Comparison of ENCODE assay signal across 34 cellular contexts in genomic region chr11:86427441-86427840, GRCh38.
"Had no signal": no experiment of that assay in that cellular context is flagged by ENCODE, and none has a peak within 500 bp of the region (broad histone marks: within the 10 kb centered on the region; RNA-seq: fewer than 3 reads in every experiment).

No MANE protein-coding gene starts in this region.

- H3K4me3 ChIP-seq: adrenal gland, body of pancreas, breast epithelium had no signal

- H3K4me1 ChIP-seq: adrenal gland, body of pancreas, breast epithelium had no signal

- H3K27me3 ChIP-seq: adrenal gland, body of pancreas, brain microvascular endothelial cell, breast epithelium had no signal

- FAIRE-seq: astrocyte, TTC549 had no signal

- ATAC-seq: activated CD8-positive, alpha-beta T cell treated with anti-CD3 and anti-CD28 coated beads for 36 hours; activated naive CD4-positive, alpha-beta T cell treated with anti-CD3 and anti-CD28 coated beads, Interleukin-2, amount 50 U/mL, for 72 hours; activated T-cell treated with anti-CD3 and anti-CD28 coated beads, Interleukin-2, amount 50 U/mL, for 4 hours; activated T-cell treated with anti-CD3 and anti-CD28 coated beads, Interleukin-2, amount 50 U/mL, for 72 hours; activated T-helper 17 cell treated with anti-CD3 and anti-CD28 coated beads, Interleukin-2, amount 50 U/mL, for 72 hours; body of pancreas had no signal

- H3K27ac ChIP-seq: adrenal gland, body of pancreas, brain microvascular endothelial cell, breast epithelium, VCaP had no signal

- H3K9me3 ChIP-seq: body of pancreas had no signal

- H3K36me3 ChIP-seq: adrenal gland, brain microvascular endothelial cell, breast epithelium had no signal

- DNase-seq: activated B cell treated with CpG ODN at 0.5 μM for 24 hours; activated CD4-positive, alpha-beta memory T cell treated with anti-CD3 and anti-CD28 coated beads for 36 hours; activated CD4-positive, alpha-beta T cell treated with anti-CD3 and anti-CD28 coated beads for 4 hours; activated CD4-positive, alpha-beta T cell treated with anti-CD3 and anti-CD28 coated beads, Interleukin-2, amount 10 ng/mL, durations not matched to agents 24 days and 14 days; activated CD4-positive, alpha-beta T cell treated with anti-CD3 and anti-CD28 coated beads, Interleukin-2, amount 50 U/mL, for 1 hour; activated CD4-positive, alpha-beta T cell treated with anti-CD3 and anti-CD28 coated beads, Interleukin-2, amount 50 U/mL, for 4 hours; activated CD4-positive, CD25-positive, alpha-beta regulatory T cell treated with anti-CD3 and anti-CD28 coated beads, Interleukin-2, amount 50 U/mL, for 72 hours; activated CD8-positive, alpha-beta memory T cell treated with anti-CD3 and anti-CD28 coated beads, Interleukin-2, amount 50 U/mL, for 4 hours; activated CD8-positive, alpha-beta T cell treated with anti-CD3 and anti-CD28 coated beads for 36 hours; activated effector memory CD4-positive, alpha-beta T cell treated with anti-CD3 and anti-CD28 coated beads, Interleukin-2, amount 50 U/mL, for 16 hours; activated gamma-delta T cell treated with Interleukin-2 at 50 U/mL for 16 hours; activated naive CD4-positive, alpha-beta T cell; activated naive CD4-positive, alpha-beta T cell treated with anti-CD3 and anti-CD28 coated beads for 36 hours; activated naive CD4-positive, alpha-beta T cell treated with anti-CD3 and anti-CD28 coated beads, Interleukin-2, amount 50 U/mL, for 16 hours; activated naive CD8-positive, alpha-beta T cell treated with anti-CD3 and anti-CD28 coated beads for 36 hours; activated T-cell treated with anti-CD3 and anti-CD28 coated beads for 4 hours; activated T-cell treated with anti-CD3 and anti-CD28 coated beads, Interleukin-2, amount 50 U/mL, for 1 hour; activated T-cell treated with anti-CD3 and anti-CD28 coated beads, Interleukin-2, amount 50 U/mL, for 4 hours; activated T-cell treated with anti-CD3 and anti-CD28 coated beads, Interleukin-2, amount 50 U/mL, for 72 hours; adrenal gland; amniotic stem cell; aorta; body of pancreas; brain microvascular endothelial cell; central memory CD4-positive, alpha-beta T cell; T-helper 1 cell; T-helper 2 cell; T-helper 9 cell had no signal
